In genomic region chr1:36248250-36248894, GRCh38 we compare ENCODE assay signal across 1 cellular context.
TF ChIP-seq lines count a peak whose summit lies in the region.

No MANE protein-coding gene starts in this region.

TF ChIP-seq in HepG2, 621 proteins besides CTCF, POLR2A, EP300 and RAD21 (continued from another document and continues in another):
- TF ChIP-seq HDAC6 (IDR thresholded peaks at IDR 0.05; ENCODE audit: low read depth, low read length): no peak
- no peak for TF ChIP-seq SOX6 (IDR thresholded peaks at IDR 0.05)
- TF ChIP-seq SOX6 (CRISPR knock-in tag; IDR thresholded peaks at IDR 0.05): peak; percentile 91
- no peak for TF ChIP-seq SNAI1 (CRISPR knock-in tag; IDR thresholded peaks at IDR 0.05; ENCODE audit: borderline replicate concordance)
- no peak for TF ChIP-seq ZNF251 (CRISPR knock-in tag; IDR thresholded peaks at IDR 0.05)
- TF ChIP-seq, protein P1, sequence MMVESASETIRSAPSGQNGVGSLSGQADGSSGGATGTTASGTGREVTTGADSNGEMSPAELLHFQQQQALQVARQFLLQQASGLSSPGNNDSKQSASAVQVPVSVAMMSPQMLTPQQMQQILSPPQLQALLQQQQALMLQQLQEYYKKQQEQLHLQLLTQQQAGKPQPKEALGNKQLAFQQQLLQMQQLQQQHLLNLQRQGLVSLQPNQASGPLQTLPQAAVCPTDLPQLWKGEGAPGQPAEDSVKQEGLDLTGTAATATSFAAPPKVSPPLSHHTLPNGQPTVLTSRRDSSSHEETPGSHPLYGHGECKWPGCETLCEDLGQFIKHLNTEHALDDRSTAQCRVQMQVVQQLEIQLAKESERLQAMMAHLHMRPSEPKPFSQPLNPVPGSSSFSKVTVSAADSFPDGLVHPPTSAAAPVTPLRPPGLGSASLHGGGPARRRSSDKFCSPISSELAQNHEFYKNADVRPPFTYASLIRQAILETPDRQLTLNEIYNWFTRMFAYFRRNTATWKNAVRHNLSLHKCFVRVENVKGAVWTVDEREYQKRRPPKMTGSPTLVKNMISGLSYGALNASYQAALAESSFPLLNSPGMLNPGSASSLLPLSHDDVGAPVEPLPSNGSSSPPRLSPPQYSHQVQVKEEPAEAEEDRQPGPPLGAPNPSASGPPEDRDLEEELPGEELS (CRISPR knock-in tag; IDR thresholded peaks at IDR 0.05): 0 out of 2 replicates have a peak, but pooled peaks have one; percentile 59
- no peak for TF ChIP-seq HNRNPK (IDR thresholded peaks at IDR 0.05; ENCODE audit: low read depth, low read length, poor library complexity, severe bottlenecking)
- TF ChIP-seq MTERF4 (CRISPR knock-in tag; IDR thresholded peaks at IDR 0.05): no peak
- TF ChIP-seq, protein P2, sequence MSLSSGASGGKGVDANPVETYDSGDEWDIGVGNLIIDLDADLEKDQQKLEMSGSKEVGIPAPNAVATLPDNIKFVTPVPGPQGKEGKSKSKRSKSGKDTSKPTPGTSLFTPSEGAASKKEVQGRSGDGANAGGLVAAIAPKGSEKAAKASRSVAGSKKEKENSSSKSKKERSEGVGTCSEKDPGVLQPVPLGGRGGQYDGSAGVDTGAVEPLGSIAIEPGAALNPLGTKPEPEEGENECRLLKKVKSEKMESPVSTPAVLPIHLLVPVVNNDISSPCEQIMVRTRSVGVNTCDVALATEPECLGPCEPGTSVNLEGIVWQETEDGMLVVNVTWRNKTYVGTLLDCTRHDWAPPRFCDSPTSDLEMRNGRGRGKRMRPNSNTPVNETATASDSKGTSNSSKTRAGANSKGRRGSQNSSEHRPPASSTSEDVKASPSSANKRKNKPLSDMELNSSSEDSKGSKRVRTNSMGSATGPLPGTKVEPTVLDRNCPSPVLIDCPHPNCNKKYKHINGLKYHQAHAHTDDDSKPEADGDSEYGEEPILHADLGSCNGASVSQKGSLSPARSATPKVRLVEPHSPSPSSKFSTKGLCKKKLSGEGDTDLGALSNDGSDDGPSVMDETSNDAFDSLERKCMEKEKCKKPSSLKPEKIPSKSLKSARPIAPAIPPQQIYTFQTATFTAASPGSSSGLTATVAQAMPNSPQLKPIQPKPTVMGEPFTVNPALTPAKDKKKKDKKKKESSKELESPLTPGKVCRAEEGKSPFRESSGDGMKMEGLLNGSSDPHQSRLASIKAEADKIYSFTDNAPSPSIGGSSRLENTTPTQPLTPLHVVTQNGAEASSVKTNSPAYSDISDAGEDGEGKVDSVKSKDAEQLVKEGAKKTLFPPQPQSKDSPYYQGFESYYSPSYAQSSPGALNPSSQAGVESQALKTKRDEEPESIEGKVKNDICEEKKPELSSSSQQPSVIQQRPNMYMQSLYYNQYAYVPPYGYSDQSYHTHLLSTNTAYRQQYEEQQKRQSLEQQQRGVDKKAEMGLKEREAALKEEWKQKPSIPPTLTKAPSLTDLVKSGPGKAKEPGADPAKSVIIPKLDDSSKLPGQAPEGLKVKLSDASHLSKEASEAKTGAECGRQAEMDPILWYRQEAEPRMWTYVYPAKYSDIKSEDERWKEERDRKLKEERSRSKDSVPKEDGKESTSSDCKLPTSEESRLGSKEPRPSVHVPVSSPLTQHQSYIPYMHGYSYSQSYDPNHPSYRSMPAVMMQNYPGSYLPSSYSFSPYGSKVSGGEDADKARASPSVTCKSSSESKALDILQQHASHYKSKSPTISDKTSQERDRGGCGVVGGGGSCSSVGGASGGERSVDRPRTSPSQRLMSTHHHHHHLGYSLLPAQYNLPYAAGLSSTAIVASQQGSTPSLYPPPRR (CRISPR knock-in tag; IDR thresholded peaks at IDR 0.05; ENCODE audit: borderline replicate concordance): peak; percentile 49; the same call in 1 of the 2 replicates
- TF ChIP-seq ZBTB33 (CRISPR knock-in tag; IDR thresholded peaks at IDR 0.05): peak; percentile 56; the same call in 1 of the 2 replicates
- TF ChIP-seq, protein P3, sequence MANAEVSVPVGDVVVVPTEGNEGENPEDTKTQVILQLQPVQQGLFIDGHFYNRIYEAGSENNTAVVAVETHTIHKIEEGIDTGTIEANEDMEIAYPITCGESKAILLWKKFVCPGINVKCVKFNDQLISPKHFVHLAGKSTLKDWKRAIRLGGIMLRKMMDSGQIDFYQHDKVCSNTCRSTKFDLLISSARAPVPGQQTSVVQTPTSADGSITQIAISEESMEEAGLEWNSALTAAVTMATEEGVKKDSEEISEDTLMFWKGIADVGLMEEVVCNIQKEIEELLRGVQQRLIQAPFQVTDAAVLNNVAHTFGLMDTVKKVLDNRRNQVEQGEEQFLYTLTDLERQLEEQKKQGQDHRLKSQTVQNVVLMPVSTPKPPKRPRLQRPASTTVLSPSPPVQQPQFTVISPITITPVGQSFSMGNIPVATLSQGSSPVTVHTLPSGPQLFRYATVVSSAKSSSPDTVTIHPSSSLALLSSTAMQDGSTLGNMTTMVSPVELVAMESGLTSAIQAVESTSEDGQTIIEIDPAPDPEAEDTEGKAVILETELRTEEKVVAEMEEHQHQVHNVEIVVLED (CRISPR knock-in tag; IDR thresholded peaks at IDR 0.05; ENCODE audit: borderline replicate concordance): peak; percentile 18; the same call in 1 of the 2 replicates
- no peak for TF ChIP-seq ZFP62 (CRISPR knock-in tag; IDR thresholded peaks at IDR 0.05)
- TF ChIP-seq ZNF790 (CRISPR knock-in tag; IDR thresholded peaks at IDR 0.05; ENCODE audit: borderline replicate concordance): no peak
- TF ChIP-seq STAT5B (CRISPR knock-in tag; IDR thresholded peaks at IDR 0.05): no peak
- no peak for TF ChIP-seq MTA1 (CRISPR knock-in tag; IDR thresholded peaks at IDR 0.05; ENCODE audit: borderline replicate concordance)
- TF ChIP-seq ZNF652 (CRISPR knock-in tag; IDR thresholded peaks at IDR 0.05; ENCODE audit: borderline replicate concordance, low read depth): peak; percentile 11; the same call in 1 of the 2 replicates
- TF ChIP-seq, protein P4, sequence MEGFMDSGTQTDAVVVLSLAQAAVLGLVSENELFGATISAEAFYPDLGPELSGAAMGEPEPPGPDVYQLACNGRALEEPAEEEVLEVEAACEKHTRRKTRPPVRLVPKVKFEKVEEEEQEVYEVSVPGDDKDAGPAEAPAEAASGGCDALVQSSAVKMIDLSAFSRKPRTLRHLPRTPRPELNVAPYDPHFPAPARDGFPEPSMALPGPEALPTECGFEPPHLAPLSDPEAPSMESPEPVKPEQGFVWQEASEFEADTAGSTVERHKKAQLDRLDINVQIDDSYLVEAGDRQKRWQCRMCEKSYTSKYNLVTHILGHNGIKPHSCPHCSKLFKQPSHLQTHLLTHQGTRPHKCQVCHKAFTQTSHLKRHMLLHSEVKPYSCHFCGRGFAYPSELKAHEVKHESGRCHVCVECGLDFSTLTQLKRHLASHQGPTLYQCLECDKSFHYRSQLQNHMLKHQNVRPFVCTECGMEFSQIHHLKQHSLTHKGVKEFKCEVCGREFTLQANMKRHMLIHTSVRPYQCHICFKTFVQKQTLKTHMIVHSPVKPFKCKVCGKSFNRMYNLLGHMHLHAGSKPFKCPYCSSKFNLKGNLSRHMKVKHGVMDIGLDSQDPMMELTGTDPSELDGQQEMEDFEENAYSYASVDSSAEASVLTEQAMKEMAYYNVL (CRISPR knock-in tag; IDR thresholded peaks at IDR 0.05; ENCODE audit: borderline replicate concordance): 0 out of 2 replicates have a peak, but pooled peaks have one; percentile 17
- no peak for TF ChIP-seq YY1 (IDR thresholded peaks at IDR 0.05; ENCODE audit: insufficient read depth, insufficient replicate concordance, low read depth, low read length)
- TF ChIP-seq UBTF (CRISPR knock-in tag; IDR thresholded peaks at IDR 0.05): no peak
- TF ChIP-seq ZSCAN29 (CRISPR knock-in tag; conservative IDR thresholded peaks at IDR 0.05): no peak
- TF ChIP-seq HOXA5 (CRISPR knock-in tag; IDR thresholded peaks at IDR 0.05): no peak
- no peak for TF ChIP-seq ZNF678 (CRISPR knock-in tag; IDR thresholded peaks at IDR 0.05)
- no peak for TF ChIP-seq RAD51 (IDR thresholded peaks at IDR 0.05; ENCODE audit: borderline replicate concordance)
- TF ChIP-seq CENPT (CRISPR knock-in tag; IDR thresholded peaks at IDR 0.05; ENCODE audit: low read depth): no peak
- TF ChIP-seq, protein P5, sequence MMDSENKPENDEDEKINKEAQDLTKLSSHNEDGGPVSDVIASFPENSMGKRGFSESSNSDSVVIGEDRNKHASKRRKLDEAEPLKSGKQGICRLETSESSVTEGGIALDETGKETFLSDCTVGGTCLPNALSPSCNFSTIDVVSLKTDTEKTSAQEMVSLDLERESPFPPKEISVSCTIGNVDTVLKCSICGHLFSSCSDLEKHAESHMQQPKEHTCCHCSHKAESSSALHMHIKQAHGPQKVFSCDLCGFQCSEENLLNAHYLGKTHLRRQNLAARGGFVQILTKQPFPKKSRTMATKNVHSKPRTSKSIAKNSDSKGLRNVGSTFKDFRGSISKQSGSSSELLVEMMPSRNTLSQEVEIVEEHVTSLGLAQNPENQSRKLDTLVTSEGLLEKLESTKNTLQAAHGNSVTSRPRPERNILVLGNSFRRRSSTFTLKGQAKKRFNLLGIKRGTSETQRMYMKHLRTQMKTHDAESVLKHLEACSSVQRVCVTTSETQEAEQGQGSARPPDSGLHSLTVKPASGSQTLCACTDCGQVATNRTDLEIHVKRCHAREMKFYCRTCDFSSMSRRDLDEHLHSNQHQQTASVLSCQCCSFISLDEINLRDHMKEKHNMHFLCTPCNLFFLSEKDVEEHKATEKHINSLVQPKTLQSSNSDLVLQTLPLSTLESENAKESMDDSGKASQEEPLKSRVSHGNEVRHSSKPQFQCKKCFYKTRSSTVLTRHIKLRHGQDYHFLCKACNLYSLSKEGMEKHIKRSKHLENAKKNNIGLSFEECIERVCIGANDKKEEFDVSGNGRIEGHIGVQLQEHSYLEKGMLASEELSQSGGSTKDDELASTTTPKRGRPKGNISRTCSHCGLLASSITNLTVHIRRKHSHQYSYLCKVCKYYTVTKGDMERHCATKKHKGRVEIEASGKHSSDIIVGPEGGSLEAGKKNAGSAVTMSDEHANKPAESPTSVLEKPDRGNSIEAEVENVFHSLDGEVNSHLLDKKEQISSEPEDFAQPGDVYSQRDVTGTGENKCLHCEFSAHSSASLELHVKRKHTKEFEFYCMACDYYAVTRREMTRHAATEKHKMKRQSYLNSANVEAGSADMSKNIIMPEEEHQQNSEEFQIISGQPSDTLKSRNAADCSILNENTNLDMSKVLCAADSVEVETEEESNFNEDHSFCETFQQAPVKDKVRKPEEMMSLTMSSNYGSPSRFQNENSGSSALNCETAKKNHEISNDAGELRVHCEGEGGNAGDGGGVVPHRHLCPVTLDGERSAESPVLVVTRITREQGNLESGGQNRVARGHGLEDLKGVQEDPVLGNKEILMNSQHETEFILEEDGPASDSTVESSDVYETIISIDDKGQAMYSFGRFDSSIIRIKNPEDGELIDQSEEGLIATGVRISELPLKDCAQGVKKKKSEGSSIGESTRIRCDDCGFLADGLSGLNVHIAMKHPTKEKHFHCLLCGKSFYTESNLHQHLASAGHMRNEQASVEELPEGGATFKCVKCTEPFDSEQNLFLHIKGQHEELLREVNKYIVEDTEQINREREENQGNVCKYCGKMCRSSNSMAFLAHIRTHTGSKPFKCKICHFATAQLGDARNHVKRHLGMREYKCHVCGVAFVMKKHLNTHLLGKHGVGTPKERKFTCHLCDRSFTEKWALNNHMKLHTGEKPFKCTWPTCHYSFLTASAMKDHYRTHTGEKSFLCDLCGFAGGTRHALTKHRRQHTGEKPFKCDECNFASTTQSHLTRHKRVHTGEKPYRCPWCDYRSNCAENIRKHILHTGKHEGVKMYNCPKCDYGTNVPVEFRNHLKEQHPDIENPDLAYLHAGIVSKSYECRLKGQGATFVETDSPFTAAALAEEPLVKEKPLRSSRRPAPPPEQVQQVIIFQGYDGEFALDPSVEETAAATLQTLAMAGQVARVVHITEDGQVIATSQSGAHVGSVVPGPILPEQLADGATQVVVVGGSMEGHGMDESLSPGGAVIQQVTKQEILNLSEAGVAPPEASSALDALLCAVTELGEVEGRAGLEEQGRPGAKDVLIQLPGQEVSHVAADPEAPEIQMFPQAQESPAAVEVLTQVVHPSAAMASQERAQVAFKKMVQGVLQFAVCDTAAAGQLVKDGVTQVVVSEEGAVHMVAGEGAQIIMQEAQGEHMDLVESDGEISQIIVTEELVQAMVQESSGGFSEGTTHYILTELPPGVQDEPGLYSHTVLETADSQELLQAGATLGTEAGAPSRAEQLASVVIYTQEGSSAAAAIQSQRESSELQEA (CRISPR knock-in tag; IDR thresholded peaks at IDR 0.05; ENCODE audit: not compliant biosample characterization): no peak
- peak; percentile 15; the same call in 1 of the 2 replicates for TF ChIP-seq PHF8 (CRISPR knock-in tag; IDR thresholded peaks at IDR 0.05)
- TF ChIP-seq ZNF256 (CRISPR knock-in tag; conservative IDR thresholded peaks at IDR 0.05): no peak
